In genomic region chrX:39730671-39731389, GRCh38 we compare ENCODE assay signal across 8 cellular contexts.
A peak's percentile ranks its signal among the peaks of the same experiment; 100 is the strongest.
DNase-seq lines count a peak whose midpoint lies in the region; ATAC-seq and TF ChIP-seq lines count a peak whose summit lies in the region.

No MANE protein-coding gene starts in this region.

- no peaks in the 10 kb centered on the region for H3K27me3 Mint-ChIP-seq in chondrocyte (ENCODE audit: low read depth)

- peak; percentile 66 for TF ChIP-seq CTCF in GM12872 (IDR thresholded peaks at IDR 0.05; ENCODE audit: insufficient read depth, low read depth, low read length)
- TF ChIP-seq CTCF in chondrocyte (IDR thresholded peaks at IDR 0.05) = peak; percentile 81

- H3K4me1 Mint-ChIP-seq in chondrocyte (ENCODE audit: low read depth) = peaks cover 41% of the 10 kb centered on the region

- H3K36me3 Mint-ChIP-seq in chondrocyte (ENCODE audit: low read depth) = no peaks in the 10 kb centered on the region

- H3K27ac Mint-ChIP-seq in chondrocyte (ENCODE audit: unreplicated experiment) = peak overlapping the region; percentile 17

- peak overlapping the region; percentile 36 for H3K4me3 Mint-ChIP-seq in chondrocyte (ENCODE audit: unreplicated experiment)

- peaks cover 12% of the 10 kb centered on the region for H3K9me3 Mint-ChIP-seq in chondrocyte (ENCODE audit: low read depth)

- ATAC-seq in GM18498 (IDR thresholded peaks at IDR 0.05; ENCODE audit: unreplicated experiment) = no peak

- DNase-seq in NCI-H1694 treated with DMSO at 0.1 percent for 48 hours (lab: John Stamatoyannopoulos, UW) (peak; percentile 87), chondrocyte (ENCODE audit: low spot score) (no peak), left kidney (ENCODE audit: low read depth, low spot score) (peak; percentile 94), DMS114 treated with DMSO at 0.1 percent for 48 hours (lab: John Stamatoyannopoulos, UW; ENCODE audit: unreplicated experiment) (no peak)
- DNase-seq in activated CD4-positive, alpha-beta T cell treated with anti-CD3 and anti-CD28 coated beads for 24 hours (ENCODE audit: low read depth in 2 of 2) = peak; percentile 34 to 44
- peak; percentile 35 to 48 for DNase-seq in stimulated activated CD4-positive, alpha-beta T cell treated with anti-CD3 and anti-CD28 coated beads, Interleukin-2, amount 100 ng/mL, for 48 hours

Comparison
In these comparisons a context has a peak if more than half of its experiments do, and no peak if none do; other contexts are left out.
1. DNase-seq: peak in NCI-H1694 treated with DMSO at 0.1 percent for 48 hours (single experiment), activated CD4-positive, alpha-beta T cell treated with anti-CD3 and anti-CD28 coated beads for 24 hours (2 of 2), left kidney (single experiment) and stimulated activated CD4-positive, alpha-beta T cell treated with anti-CD3 and anti-CD28 coated beads, Interleukin-2, amount 100 ng/mL, for 48 hours (2 of 2); none in chondrocyte (single experiment) and DMS114 treated with DMSO at 0.1 percent for 48 hours (single experiment).